ENCODE assay signal across 8 cellular contexts in genomic region chr22:38705235-38706100, GRCh38. TPM values are rescaled to one million over a fixed set of nuclear protein-coding genes. Genes with fewer than 3 reads are reported as not detected.
DNase-seq lines count a peak whose midpoint lies in the region; ATAC-seq and TF ChIP-seq lines count a peak whose summit lies in the region.

Gene GTPBP1 (plus strand): TSS chr22:38705944. CDS start chr22:38705956, 12 bp downstream.

- H3K4me3 ChIP-seq in mucosa of rectum (ENCODE audit: low read length in 2 of 2), result peak within 1 kb of the TSS; percentile 89 to 92

- no peaks in the 10 kb centered on the region for H3K27me3 Mint-ChIP-seq in activated T-cell treated with anti-CD3 and anti-CD28 coated beads, Interleukin-2, amount 50 U/mL, for 24 hours

- H3K9ac ChIP-seq in mucosa of rectum (ENCODE audit: low read depth in 1 of 2, low read length in 2 of 2), result peak within 1 kb of the TSS; percentile 91 to 99

- peaks cover 41% of the 10 kb centered on the region for H3K36me3 Mint-ChIP-seq in activated T-cell treated with anti-CD3 and anti-CD28 coated beads, Interleukin-2, amount 50 U/mL, for 24 hours (ENCODE audit: low read depth)

- no peaks in the 10 kb centered on the region for H3K9me3 ChIP-seq in mucosa of rectum (ENCODE audit: control insufficient read depth in 2 of 2, low read length in 2 of 2)

- H3K27ac Mint-ChIP-seq in activated T-cell treated with anti-CD3 and anti-CD28 coated beads, Interleukin-2, amount 50 U/mL, for 24 hours, result peak within 1 kb of the TSS; percentile 98

- peak within 1 kb of the TSS; percentile 95 for H3K27ac ChIP-seq in mucosa of rectum (ENCODE audit: low read depth in 2 of 2, low read length in 2 of 2)

- peak; percentile 99 for DNase-seq in DMS153 treated with DMSO at 0.1 percent for 48 hours (lab: John Stamatoyannopoulos, UW; ENCODE audit: unreplicated experiment)
- peak; percentile 100 for DNase-seq in KBM-7
- DNase-seq in activated T-cell treated with anti-CD3 and anti-CD28 coated beads, Interleukin-2, amount 50 U/mL, for 24 hours, result peak; percentile 91
- DNase-seq in erythroblast (lab: John Stamatoyannopoulos, UW), result peak; percentile 100
- peak; percentile 95 for DNase-seq in stimulated activated CD8-positive, alpha-beta memory T cell treated with anti-CD3 and anti-CD28 coated beads, Interleukin-4, amount 100 ng/mL, for 48 hours

- peaks cover 0 to 17% of the 10 kb centered on the region in 2 donors for H3K36me3 ChIP-seq in mucosa of rectum (ENCODE audit: control insufficient read depth in 2 of 2, insufficient read depth in 2 of 2, low read length in 2 of 2)

- peaks cover 55% of the 10 kb centered on the region for H3K4me1 Mint-ChIP-seq in activated T-cell treated with anti-CD3 and anti-CD28 coated beads, Interleukin-2, amount 50 U/mL, for 24 hours (ENCODE audit: low read depth)

- in situ Hi-C loops in KBM-7 (cut with MboI; ENCODE audit: low pct_unique_long_range_greater_than_20kb, low sequenced_read_pairs), result no loop called here

- no peaks in the 10 kb centered on the region for H3K9me3 Mint-ChIP-seq in activated T-cell treated with anti-CD3 and anti-CD28 coated beads, Interleukin-2, amount 50 U/mL, for 24 hours

- no peaks in the 10 kb centered on the region for H3K27me3 ChIP-seq in mucosa of rectum (ENCODE audit: control insufficient read depth in 2 of 2, insufficient read depth in 2 of 2, low read length in 2 of 2)

- H3K4me1 ChIP-seq in mucosa of rectum (ENCODE audit: control insufficient read depth in 2 of 2, insufficient read depth in 2 of 2, low read length in 2 of 2), result peaks cover 28 to 31% of the 10 kb centered on the region in 2 donors

- peak within 1 kb of the TSS; percentile 93 for H3K4me3 Mint-ChIP-seq in activated T-cell treated with anti-CD3 and anti-CD28 coated beads, Interleukin-2, amount 50 U/mL, for 24 hours

- peak; percentile 65 for ATAC-seq in GM21717 (IDR thresholded peaks at IDR 0.05; ENCODE audit: unreplicated experiment)

- TF ChIP-seq POLR2A in erythroblast (IDR thresholded peaks at IDR 0.05; ENCODE audit: low read length), result peak; percentile 96

TF ChIP-seq in PFSK-1, 5 proteins besides CTCF, POLR2A, EP300 and RAD21:
- TF ChIP-seq POLR2AphosphoS5 (IDR thresholded peaks at IDR 0.05; ENCODE audit: low read depth, low read length), result peak; percentile 72
- TF ChIP-seq TAF1 (IDR thresholded peaks at IDR 0.05; ENCODE audit: borderline replicate concordance, insufficient read depth, low read length), result peak; percentile 81; the same call in 1 of the 2 replicates
- TF ChIP-seq REST (IDR thresholded peaks at IDR 0.05; ENCODE audit: insufficient read depth in 1 of 2, low read depth in 2 of 2, low read length in 2 of 2), result peak in 1 of 2 experiments; percentile 16; a peak in 1 of 4 replicates
- 0 out of 2 replicates have a peak, but pooled peaks have one; percentile 88 for TF ChIP-seq SIN3A (IDR thresholded peaks at IDR 0.05; ENCODE audit: borderline replicate concordance, insufficient read depth, low read length)
- peak; percentile 68 for TF ChIP-seq FOXP2 (optimal IDR thresholded peaks at IDR 0.05; ENCODE audit: borderline replicate concordance, extremely low read depth, extremely low read length, insufficient read depth)

RNA-seq across cellular contexts. Expression of gene GTPBP1, which starts in this region (rescaled TPM):
- polyA plus RNA-seq in PFSK-1 (2012; ENCODE audit: insufficient read length, low read depth), result 51.8 TPM

Comparison
In these comparisons a context has a peak if more than half of its experiments do, and no peak if none do; other contexts are left out.
1. Peak in every context shown above with its lines: DNase-seq, ATAC-seq, H3K4me3 ChIP-seq and H3K27ac ChIP-seq.